15 cellular contexts compared by ENCODE assay signal in genomic region chr6:42177514-42178364, GRCh38. TPM values are rescaled to one million over a fixed set of nuclear protein-coding genes. Genes with fewer than 3 reads are reported as not detected.
DNase-seq lines count a peak whose midpoint lies in the region; ATAC-seq, FAIRE-seq and TF ChIP-seq lines count a peak whose summit lies in the region.
"Had no signal": no experiment of that assay in that cellular context is flagged by ENCODE, and none has a peak within 500 bp of the region (broad histone marks: within the 10 kb centered on the region; RNA-seq: fewer than 3 reads in every experiment).

No MANE protein-coding gene starts in this region.

- H3K4me3 Mint-ChIP-seq in CD4-positive, alpha-beta T cell, result no peak overlapping the region
- H3K4me3 Mint-ChIP-seq in nephron, result peak overlapping the region; percentile 69 to 79 (median 71)

- no peak overlapping the region for H3K4ac ChIP-seq in H1 (replicated peaks; ENCODE audit: insufficient read length, low read depth, low read length)

- FAIRE-seq in H1 (lab: Jason Lieb, UNC), result no peak

- TF ChIP-seq POLR2A in H1 (IDR thresholded peaks at IDR 0.05; ENCODE audit: control extremely low read depth in 1 of 2, low read depth in 2 of 2, low read length in 2 of 2), result no peak

- H2BK15ac ChIP-seq in H1 (ENCODE audit: low read length), result 0 out of 2 replicates have a peak overlapping the region, but pooled peaks have one; percentile 32

- H3K18ac ChIP-seq in H1 (ENCODE audit: extremely low read depth, low read length), result peak overlapping the region; percentile 80

- H3K9me3 Mint-ChIP-seq in CD4-positive, alpha-beta T cell, result no peaks in the 10 kb centered on the region
- no peaks in the 10 kb centered on the region for H3K9me3 Mint-ChIP-seq in nephron

- H3K27me3 Mint-ChIP-seq in CD4-positive, alpha-beta T cell, result peaks cover 10% of the 10 kb centered on the region
- peaks cover 4% of the 10 kb centered on the region for H3K27me3 Mint-ChIP-seq in nephron (ENCODE audit: low read depth)

- ATAC-seq in CD4-positive, alpha-beta T cell (ENCODE audit: poor library complexity), result peak; percentile 66
- no peak for ATAC-seq in HG02840 (IDR thresholded peaks at IDR 0.05; ENCODE audit: low FRiP score, unreplicated experiment)
- ATAC-seq in GM19023 (IDR thresholded peaks at IDR 0.05; ENCODE audit: unreplicated experiment), result no peak
- ATAC-seq: HCT116 had no signal

- peak overlapping the region; percentile 10 for H4K5ac ChIP-seq in H1 (ENCODE audit: insufficient read length, low read depth, low read length)

- peak overlapping the region; percentile 72 for H4K8ac ChIP-seq in H1 (ENCODE audit: extremely low read depth, insufficient read depth, low read length)

- peak overlapping the region; percentile 65 for H2AFZ ChIP-seq in H1 (ENCODE audit: low read length)

- peaks cover 3 to 15% (median 9%) of the 10 kb centered on the region in 4 experiments for H3K4me1 ChIP-seq in H1 (replicated peaks in 1 of 4; ENCODE audit: control insufficient read depth in 3 of 4, insufficient read depth in 4 of 4, low read length in 3 of 4)
- H3K4me1 ChIP-seq: tibial artery had no signal

- H3K14ac ChIP-seq in H1 (ENCODE audit: insufficient read length), result no peak overlapping the region

- H3K27ac ChIP-seq in CD4-positive, alpha-beta T cell (ENCODE audit: low read depth, low read length), result no peak overlapping the region
- H3K27ac ChIP-seq in H1 (ENCODE audit: low read depth, low read length), result peak overlapping the region; percentile 3; the same call in 1 of the 2 replicates
- H3K27ac ChIP-seq: C4-2B, tibial artery had no signal

- CTCF ChIA-PET in CD4-positive, alpha-beta T cell (lab: Charles Lee), result interaction anchor here (0.6 kb wide), 1 partner anchor 32 kb away, joined by 3 read pairs; no protein-coding TSS in a partner anchor
- CTCF ChIA-PET in H1 (lab: Charles Lee; ENCODE audit: partially characterized antibody), result interaction anchor here (0.6 to 3.2 kb wide), 15 partner anchors 8 to 241 kb away, joined by 3 to 12 read pairs (median 4); partner anchors contain the start of gene C6orf132

- no peaks in the 10 kb centered on the region for H3K27me3 ChIP-seq in CD4-positive, alpha-beta T cell (ENCODE audit: control insufficient read depth, insufficient read depth, low read length)
- no peaks in the 10 kb centered on the region; a peak in 1 of 7 replicates for H3K27me3 ChIP-seq in H1 (replicated peaks in 1 of 4; ENCODE audit: control insufficient read depth in 3 of 4, extremely low read depth in 1 of 4, insufficient read depth in 3 of 4, low read length in 3 of 4)

- H3K56ac ChIP-seq in H1 (replicated peaks; ENCODE audit: insufficient read length, low read depth, low read length), result no peak overlapping the region

- peak overlapping the region in 2 of 4 experiments; percentile 7 to 10; a peak in 2 of 7 replicates for H3K9ac ChIP-seq in H1 (replicated peaks in 1 of 4; ENCODE audit: extremely low read depth in 1 of 4, low read depth in 3 of 4, low read length in 3 of 4)

- peak overlapping the region; percentile 2 for H2BK120ac ChIP-seq in H1 (replicated peaks; ENCODE audit: low read depth, low read length)

- no peaks in the 10 kb centered on the region for H3K4me1 Mint-ChIP-seq in CD4-positive, alpha-beta T cell (ENCODE audit: low read depth)
- H3K4me1 Mint-ChIP-seq in nephron, result no peaks in the 10 kb centered on the region

- H4K91ac ChIP-seq in H1 (replicated peaks; ENCODE audit: insufficient read length, low read length), result peak overlapping the region; percentile 29

- TF ChIP-seq EP300 in H1 (IDR thresholded peaks at IDR 0.05; ENCODE audit: borderline replicate concordance in 1 of 2, low read depth in 2 of 2, low read length in 2 of 2), result no peak

- no peak overlapping the region for H3K23ac ChIP-seq in H1 (ENCODE audit: insufficient read length)

- no peak for TF ChIP-seq CTCF in CD4-positive, alpha-beta T cell (IDR thresholded peaks at IDR 0.05)
- TF ChIP-seq CTCF in H1 (IDR thresholded peaks at IDR 0.05; ENCODE audit: control extremely low read depth in 1 of 3, insufficient read depth in 1 of 3, low read depth in 1 of 3, low read length in 3 of 3) (no peak), nephron (IDR thresholded peaks at IDR 0.05; ENCODE audit: unreplicated experiment in 3 of 3) (no peak)

- no peak overlapping the region for H2AK5ac ChIP-seq in H1 (ENCODE audit: low read depth, low read length)

- H2BK20ac ChIP-seq in H1 (ENCODE audit: low read length), result peak overlapping the region; percentile 90; the same call in 1 of the 2 replicates

- no peaks in the 10 kb centered on the region for H3K79me1 ChIP-seq in H1 (ENCODE audit: low read depth, low read length)

- POLR2A ChIA-PET in CD4-positive, alpha-beta T cell (lab: Charles Lee), result interaction anchor here (0.7 kb wide), 1 partner anchor 966 kb away, joined by 3 read pairs; no protein-coding TSS in a partner anchor
- POLR2A ChIA-PET in H1 (lab: Charles Lee; ENCODE audit: partially characterized antibody), result interaction anchor here (0.7 to 2.3 kb wide), 8 partner anchors 9 to 558 kb away, joined by 3 to 7 read pairs (median 3); partner anchors contain the start of gene C6orf132

- H3K23me2 ChIP-seq in H1 (ENCODE audit: low read depth, low read length), result peaks cover 4% of the 10 kb centered on the region

- intact Hi-C loops in CD4-positive, alpha-beta T cell (cut with DNase I, micrococcal nuclease), result no loop called here

- peak overlapping the region; percentile 93 to 94 for H3K4me2 ChIP-seq in H1 (ENCODE audit: insufficient read depth in 1 of 2, low read depth in 2 of 2, low read length in 2 of 2)

- peak overlapping the region; percentile 77; the same call in 1 of the 2 replicates for H2BK5ac ChIP-seq in H1 (ENCODE audit: low read depth, low read length)

- H3K27ac Mint-ChIP-seq in CD4-positive, alpha-beta T cell, result no peak overlapping the region
- H3K27ac Mint-ChIP-seq in nephron, result no peak overlapping the region

- peak in 1 of 10 experiments; percentile 4 for DNase-seq in CD4-positive, alpha-beta T cell
- peak; percentile 71 for DNase-seq in SK-N-DZ (ENCODE audit: low spot score)
- peak; percentile 33 to 96 for DNase-seq in H1 (ENCODE audit: low read depth in 1 of 2, low spot score in 2 of 2)
- DNase-seq in NCI-H2107 treated with DMSO at 0.1 percent for 48 hours (lab: John Stamatoyannopoulos, UW; ENCODE audit: unreplicated experiment), result no peak
- no peak for DNase-seq in NCI-H1436 treated with DMSO at 0.1 percent for 48 hours (lab: John Stamatoyannopoulos, UW)
- DNase-seq: erythroblast, NCI-H345, SHP77, tibial artery had no signal

- H3K9me3 ChIP-seq in CD4-positive, alpha-beta T cell (ENCODE audit: control insufficient read depth, low read length), result no peaks in the 10 kb centered on the region
- H3K9me3 ChIP-seq in H1 (ENCODE audit: insufficient read depth in 2 of 2, low read depth in 1 of 2, low read length in 1 of 2), result no peaks in the 10 kb centered on the region
- H3K9me3 ChIP-seq: tibial artery had no signal

- no peaks in the 10 kb centered on the region for H3K79me2 ChIP-seq in H1 (ENCODE audit: control insufficient read depth in 1 of 2, insufficient read depth in 2 of 2, low read length in 2 of 2)

- no peaks in the 10 kb centered on the region for H3K36me3 Mint-ChIP-seq in CD4-positive, alpha-beta T cell (ENCODE audit: low read depth)
- H3K36me3 Mint-ChIP-seq in nephron (ENCODE audit: low read depth), result no peaks in the 10 kb centered on the region

- H2BK12ac ChIP-seq in H1 (ENCODE audit: low read depth, low read length), result peak overlapping the region; percentile 80; the same call in 1 of the 2 replicates

- no peaks in the 10 kb centered on the region for H3K36me3 ChIP-seq in H1 (ENCODE audit: control insufficient read depth in 2 of 4, insufficient read depth in 4 of 4, low read length in 3 of 4)
- H3K36me3 ChIP-seq: tibial artery had no signal

- no peaks in the 10 kb centered on the region for H4K20me1 ChIP-seq in H1 (replicated peaks in 1 of 2; ENCODE audit: control insufficient read depth in 1 of 2, insufficient read depth in 2 of 2, low read length in 2 of 2)

- WGBS in H1 (ENCODE audit: extremely low coverage in 1 of 2, insufficient coverage in 1 of 2, insufficient read length in 1 of 2, insufficient replicate concordance in 2 of 2, low coverage in 1 of 2, low lambda C conversion rate in 2 of 2, missing lambda C conversion rate in 1 of 2), 2 experiments, result 7% methylated on average over 27 of the region's 27 CpGs; no CpG with 5 or more reads in 1 of the 2 experiments

- no peak for TF ChIP-seq RAD21 in H1 (IDR thresholded peaks at IDR 0.05 in 1 of 2, conservative IDR thresholded peaks at IDR 0.05 in 1 of 2; ENCODE audit: low read depth in 2 of 2, low read length in 2 of 2)

- H3K4me3 ChIP-seq in H1 (ENCODE audit: extremely low read depth in 1 of 4, insufficient read depth in 2 of 4, low read depth in 3 of 4, low read length in 4 of 4), result peak overlapping the region; percentile 54 to 66 (median 58)
- H3K4me3 ChIP-seq: tibial artery had no signal

RNA-seq across cellular contexts. Expression of gene GUCA1A, which starts 4.6 kb away (rescaled TPM):
- total RNA-seq in CD4-positive, alpha-beta T cell, result not detected
- 1.2 and 1.6 TPM in 2 replicates for polyA plus RNA-seq in SK-N-DZ (2014; cell fraction: cytosol; rRNA removed)
- polyA plus RNA-seq in SK-N-DZ (2014; cell fraction: nucleus; rRNA removed), result 0.47 and 2.2 TPM in 2 replicates
- total RNA-seq in H1 (2021; fragmentation: NEBNext Ultra II Directional; extraction: Animal tissue kit (Norgen Biotek cat#: 25700)), result 4.6 and 5.2 TPM in 2 replicates
- 23.4 and 24.6 TPM in 2 replicates for polyA plus RNA-seq in H1 (2011; rRNA removed)
- polyA plus RNA-seq in H1 (2011; cell fraction: cytosol; rRNA removed), result 18.1 TPM
- polyA plus RNA-seq in H1 (2011; cell fraction: nucleus; rRNA removed), result 11.5 TPM
- 7.1 to 11.5 TPM (median 9.3 TPM) in 4 replicates for polyA plus RNA-seq in H1 (2012, experiment 1 of 2)
- polyA plus RNA-seq in H1 (2012, experiment 2 of 2), result 8.3 TPM
- 3.1 TPM for polyA plus RNA-seq in H1 (2013, experiment 1 of 2)
- polyA plus RNA-seq in H1 (2013, experiment 2 of 2), result 3.5 TPM
- 7.7 and 9.4 TPM in 2 replicates for polyA minus RNA-seq in H1 (2011; rRNA and poly(A)+ RNA removed)
- 2.9 TPM for polyA minus RNA-seq in H1 (2011; cell fraction: cytosol; rRNA and poly(A)+ RNA removed)
- 6.3 TPM for polyA minus RNA-seq in H1 (2011; cell fraction: nucleus; rRNA and poly(A)+ RNA removed)
- total RNA-seq: osteocyte had no signal

RNA-seq across cellular contexts. Expression of gene GUCA1B, which starts 17.0 kb away (rescaled TPM):
- 1 to 10 TPM; 2.3 to 2.4 TPM for total RNA-seq in CD4-positive, alpha-beta T cell
- polyA plus RNA-seq in SK-N-DZ (2014; cell fraction: cytosol; rRNA removed), result 0.20 and 0.35 TPM in 2 replicates
- polyA plus RNA-seq in SK-N-DZ (2014; cell fraction: nucleus; rRNA removed), result 0.26 and 0.75 TPM in 2 replicates
- 0.98 and 1.4 TPM in 2 replicates for total RNA-seq in H1 (2021; fragmentation: NEBNext Ultra II Directional; extraction: Animal tissue kit (Norgen Biotek cat#: 25700))
- polyA plus RNA-seq in H1 (2011; rRNA removed), result 0.53 and 1.4 TPM in 2 replicates
- 0.87 TPM for polyA plus RNA-seq in H1 (2011; cell fraction: cytosol; rRNA removed)
- polyA plus RNA-seq in H1 (2011; cell fraction: nucleus; rRNA removed), result 1.2 TPM
- polyA plus RNA-seq in H1 (2012, experiment 1 of 2), result 1.3 to 2.4 TPM (median 2.3 TPM) in 4 replicates
- polyA plus RNA-seq in H1 (2012, experiment 2 of 2), result not detected
- polyA plus RNA-seq in H1 (2013, experiment 1 of 2), result 0.26 TPM
- 0.26 TPM for polyA plus RNA-seq in H1 (2013, experiment 2 of 2)
- polyA minus RNA-seq in H1 (2011; rRNA and poly(A)+ RNA removed), result 0.76 and 0.83 TPM in 2 replicates
- not detected for polyA minus RNA-seq in H1 (2011; cell fraction: cytosol; rRNA and poly(A)+ RNA removed)
- polyA minus RNA-seq in H1 (2011; cell fraction: nucleus; rRNA and poly(A)+ RNA removed), result 0.60 TPM

RNA-seq across cellular contexts. Expression of gene C6orf132, which starts 35.3 kb away (rescaled TPM):
- not detected for total RNA-seq in CD4-positive, alpha-beta T cell
- 0.71 and 1.4 TPM in 2 replicates for polyA plus RNA-seq in SK-N-DZ (2014; cell fraction: cytosol; rRNA removed)
- polyA plus RNA-seq in SK-N-DZ (2014; cell fraction: nucleus; rRNA removed), result 0.06 and 0.12 TPM in 2 replicates
- 62.2 and 64.0 TPM in 2 replicates for total RNA-seq in H1 (2021; fragmentation: NEBNext Ultra II Directional; extraction: Animal tissue kit (Norgen Biotek cat#: 25700))
- polyA plus RNA-seq in H1 (2011; rRNA removed), result 31.5 and 33.8 TPM in 2 replicates
- 19.4 TPM for polyA plus RNA-seq in H1 (2011; cell fraction: cytosol; rRNA removed)
- polyA plus RNA-seq in H1 (2011; cell fraction: nucleus; rRNA removed), result 20.4 TPM
- polyA plus RNA-seq in H1 (2012, experiment 1 of 2), result 43.4 to 53.5 TPM (median 48.5 TPM) in 4 replicates
- polyA plus RNA-seq in H1 (2012, experiment 2 of 2), result 48.0 TPM
- 38.7 TPM for polyA plus RNA-seq in H1 (2013, experiment 1 of 2)
- polyA plus RNA-seq in H1 (2013, experiment 2 of 2), result 37.7 TPM
- polyA minus RNA-seq in H1 (2011; rRNA and poly(A)+ RNA removed), result 7.2 and 7.4 TPM in 2 replicates
- polyA minus RNA-seq in H1 (2011; cell fraction: cytosol; rRNA and poly(A)+ RNA removed), result 24.7 TPM
- polyA minus RNA-seq in H1 (2011; cell fraction: nucleus; rRNA and poly(A)+ RNA removed), result 17.3 TPM

RNA-seq across cellular contexts. Expression of gene MRPS10, which starts 39.9 kb away (rescaled TPM):
- total RNA-seq in CD4-positive, alpha-beta T cell, result 10 to 100 TPM; 17.1 to 18.4 TPM
- 70.5 and 85.4 TPM in 2 replicates for polyA plus RNA-seq in SK-N-DZ (2014; cell fraction: cytosol; rRNA removed)
- 14.9 and 17.6 TPM in 2 replicates for polyA plus RNA-seq in SK-N-DZ (2014; cell fraction: nucleus; rRNA removed)
- total RNA-seq in H1 (2021; fragmentation: NEBNext Ultra II Directional; extraction: Animal tissue kit (Norgen Biotek cat#: 25700)), result 32.0 and 33.6 TPM in 2 replicates
- polyA plus RNA-seq in H1 (2011; rRNA removed), result 13.2 and 20.5 TPM in 2 replicates
- 28.0 TPM for polyA plus RNA-seq in H1 (2011; cell fraction: cytosol; rRNA removed)
- polyA plus RNA-seq in H1 (2011; cell fraction: nucleus; rRNA removed), result 5.8 TPM
- 17.5 to 26.9 TPM (median 19.3 TPM) in 4 replicates for polyA plus RNA-seq in H1 (2012, experiment 1 of 2)
- 4.3 TPM for polyA plus RNA-seq in H1 (2012, experiment 2 of 2)
- 30.8 TPM for polyA plus RNA-seq in H1 (2013, experiment 1 of 2)
- 33.4 TPM for polyA plus RNA-seq in H1 (2013, experiment 2 of 2)
- 10.7 and 13.1 TPM in 2 replicates for polyA minus RNA-seq in H1 (2011; rRNA and poly(A)+ RNA removed)
- 8.7 TPM for polyA minus RNA-seq in H1 (2011; cell fraction: cytosol; rRNA and poly(A)+ RNA removed)
- 9.8 TPM for polyA minus RNA-seq in H1 (2011; cell fraction: nucleus; rRNA and poly(A)+ RNA removed)

Comparison
In these comparisons a context has a peak if more than half of its experiments do, and no peak if none do; other contexts are left out.
1. DNase-seq: peak in SK-N-DZ (single experiment) and H1 (2 of 2); none in NCI-H2107 treated with DMSO at 0.1 percent for 48 hours (single experiment) and NCI-H1436 treated with DMSO at 0.1 percent for 48 hours (single experiment).
2. RNA of gene C6orf132, which starts 35.3 kb away (total RNA-seq): 62.2 to 64.0 TPM in H1; not detected in CD4-positive, alpha-beta T cell; every median in the first group is over 10 times any median in the second.